Comparison of ENCODE assay signal across 1 cellular context in genomic region chr11:36070215-36070976, GRCh38.
TF ChIP-seq lines count a peak whose summit lies in the region.

No MANE protein-coding gene starts in this region.

TF ChIP-seq in WTC11, 78 proteins besides CTCF, POLR2A, EP300 and RAD21:
- TF ChIP-seq TEAD4 (CRISPR knock-in tag; IDR thresholded peaks at IDR 0.05), result no peak
- TF ChIP-seq NFATC4 (CRISPR knock-in tag; IDR thresholded peaks at IDR 0.05), result no peak
- TF ChIP-seq ZNF317 (CRISPR knock-in tag; IDR thresholded peaks at IDR 0.05; ENCODE audit: borderline replicate concordance, low read depth), result 0 out of 2 replicates have a peak, but pooled peaks have one; percentile 68
- no peak for TF ChIP-seq ZNF416 (CRISPR knock-in tag; IDR thresholded peaks at IDR 0.05)
- peak; percentile 81; the same call in 1 of the 2 replicates for TF ChIP-seq ZNF121 (CRISPR knock-in tag; IDR thresholded peaks at IDR 0.05)
- 0 out of 2 replicates have a peak, but pooled peaks have one; percentile 60 for TF ChIP-seq TEAD1 (CRISPR knock-in tag; IDR thresholded peaks at IDR 0.05)
- TF ChIP-seq ARID4B (CRISPR knock-in tag; IDR thresholded peaks at IDR 0.05; ENCODE audit: borderline replicate concordance), result no peak
